In the genomic region with DNA sequence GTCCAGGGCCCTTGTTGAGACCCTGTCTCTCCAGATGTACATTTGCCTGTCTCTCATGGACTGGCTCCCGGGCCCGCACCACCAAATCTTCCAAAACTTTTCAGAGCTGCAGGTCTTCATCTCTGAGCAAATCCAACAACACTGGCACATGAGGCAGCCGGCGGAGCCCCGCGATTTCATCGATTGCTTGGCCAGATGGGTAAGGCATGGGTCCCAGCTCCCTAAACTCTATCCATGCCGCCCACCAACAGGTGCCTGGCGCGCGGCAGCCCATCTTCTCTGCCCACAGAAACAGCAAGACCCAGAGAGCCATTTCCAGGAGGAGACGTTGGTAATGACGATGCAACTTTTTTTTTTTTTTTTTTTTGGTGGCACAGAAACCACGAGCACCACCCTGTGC, we compare ENCODE assay signal across 21 cellular contexts. TPM values are rescaled to one million over a fixed set of nuclear protein-coding genes. Genes with fewer than 3 reads are reported as not detected.
DNase-seq lines count a peak whose midpoint lies in the region; ATAC-seq lines count a peak whose summit lies in the region.
"Had no signal": no experiment of that assay in that cellular context is flagged by ENCODE, and none has a peak within 500 bp of the region (broad histone marks: within the 10 kb centered on the region; RNA-seq: fewer than 3 reads in every experiment).

No MANE protein-coding gene starts in this region.

- H3K27me3 ChIP-seq in naive thymus-derived CD4-positive, alpha-beta T cell (ENCODE audit: control insufficient read depth in 2 of 2, insufficient read depth in 2 of 2, low read length in 2 of 2), result no peaks in the 10 kb centered on the region

- intact Hi-C loops in activated T-helper 1 cell treated with anti-CD3 and anti-CD28 coated beads, Interleukin-12 subunit alpha, Interleukin-12 subunit beta, Interleukin-2, Interleukin-4 antibody, amounts not matched to agents 30 ng/mL and 10 ng/mL and 1 ng/mL, durations not matched to agents 14 hours and 24 hours and 36 hours (cut with micrococcal nuclease), result no loop called here
- intact Hi-C loops in naive thymus-derived CD4-positive, alpha-beta T cell (cut with micrococcal nuclease), result no loop called here

- CTCF ChIA-PET in naive thymus-derived CD4-positive, alpha-beta T cell (lab: Charles Lee), result interaction anchor here (1.4 kb wide), 1 partner anchor 13 kb away, joined by 3 read pairs; no protein-coding TSS in a partner anchor

- H3K4me1 ChIP-seq in naive thymus-derived CD4-positive, alpha-beta T cell (ENCODE audit: control insufficient read depth in 2 of 2, insufficient read depth in 2 of 2, low read length in 2 of 2), result peaks cover 0 to 4% of the 10 kb centered on the region in 2 donors
- H3K4me1 ChIP-seq: gastrocnemius medialis had no signal

- H3K4me1 Mint-ChIP-seq in activated naive CD8-positive, alpha-beta T cell (ENCODE audit: low read depth), result peaks cover 15% of the 10 kb centered on the region
- peaks cover 6% of the 10 kb centered on the region for H3K4me1 Mint-ChIP-seq in activated naive CD8-positive, alpha-beta T cell treated with anti-CD3 and anti-CD28 coated beads, Interleukin-2, amount 50 U/mL, for 24 hours
- peaks cover 5% of the 10 kb centered on the region for H3K4me1 Mint-ChIP-seq in activated T-helper 1 cell treated with anti-CD3 and anti-CD28 coated beads, Interleukin-12 subunit alpha, Interleukin-12 subunit beta, Interleukin-2, Interleukin-4 antibody, amounts not matched to agents 30 ng/mL and 10 ng/mL and 1 ng/mL, durations not matched to agents 14 hours and 24 hours and 36 hours (ENCODE audit: low read depth)
- peaks cover 11 to 28% (median 14%) of the 10 kb centered on the region in 7 donors for H3K4me1 Mint-ChIP-seq in naive thymus-derived CD4-positive, alpha-beta T cell

- no peak overlapping the region for H3K27ac Mint-ChIP-seq in activated naive CD8-positive, alpha-beta T cell
- H3K27ac Mint-ChIP-seq in activated naive CD8-positive, alpha-beta T cell treated with anti-CD3 and anti-CD28 coated beads, Interleukin-2, amount 50 U/mL, for 24 hours, result no peak overlapping the region
- no peak overlapping the region for H3K27ac Mint-ChIP-seq in activated T-helper 1 cell treated with anti-CD3 and anti-CD28 coated beads, Interleukin-12 subunit alpha, Interleukin-12 subunit beta, Interleukin-2, Interleukin-4 antibody, amounts not matched to agents 30 ng/mL and 10 ng/mL and 1 ng/mL, durations not matched to agents 14 hours and 24 hours and 36 hours
- peak overlapping the region in 3 of 9 donors; percentile 58 to 76 (median 67) for H3K27ac Mint-ChIP-seq in naive thymus-derived CD4-positive, alpha-beta T cell

- DNase-seq in activated naive CD8-positive, alpha-beta T cell treated with anti-CD3 and anti-CD28 coated beads, Interleukin-2, amount 50 U/mL, for 24 hours, result no peak
- DNase-seq in activated T-helper 1 cell treated with anti-CD3 and anti-CD28 coated beads, Interleukin-12 subunit alpha, Interleukin-12 subunit beta, Interleukin-2, Interleukin-4 antibody, amounts not matched to agents 30 ng/mL and 10 ng/mL and 1 ng/mL, durations not matched to agents 14 hours and 24 hours and 36 hours (ENCODE audit: low spot score), result no peak
- DNase-seq in naive thymus-derived CD4-positive, alpha-beta T cell, result no peak
- DNase-seq in NCI-H128 (lab: John Stamatoyannopoulos, UW; ENCODE audit: unreplicated experiment) (no peak), NCI-H748 treated with DMSO at 0.1 percent for 48 hours (lab: John Stamatoyannopoulos, UW) (no peak)
- DNase-seq: activated CD4-positive, alpha-beta T cell treated with anti-CD3 and anti-CD28 coated beads, Interleukin-2, amount 50 U/mL, for 4 hours; activated T-cell treated with anti-CD3 and anti-CD28 coated beads, Interleukin-2, amount 50 U/mL, for 48 hours; DND-41; gastrocnemius medialis; KG1; left cardiac atrium; NCI-H1048; NCI-H510A; occipital lobe; SK-N-SH; stimulated activated CD4-positive, alpha-beta T cell treated with anti-CD3 and anti-CD28 coated beads, Interleukin-12 subunit alpha, Interleukin-12 subunit beta, amount 100 ng/mL, for 4 hours had no signal

- no peaks in the 10 kb centered on the region for H3K9me3 Mint-ChIP-seq in activated naive CD8-positive, alpha-beta T cell (ENCODE audit: low read depth)
- no peaks in the 10 kb centered on the region for H3K9me3 Mint-ChIP-seq in activated naive CD8-positive, alpha-beta T cell treated with anti-CD3 and anti-CD28 coated beads, Interleukin-2, amount 50 U/mL, for 24 hours
- no peaks in the 10 kb centered on the region for H3K9me3 Mint-ChIP-seq in activated T-helper 1 cell treated with anti-CD3 and anti-CD28 coated beads, Interleukin-12 subunit alpha, Interleukin-12 subunit beta, Interleukin-2, Interleukin-4 antibody, amounts not matched to agents 30 ng/mL and 10 ng/mL and 1 ng/mL, durations not matched to agents 14 hours and 24 hours and 36 hours
- H3K9me3 Mint-ChIP-seq in naive thymus-derived CD4-positive, alpha-beta T cell, result peaks cover 0 to 1% (median 0%) of the 10 kb centered on the region in 11 donors

- H3K36me3 Mint-ChIP-seq in activated naive CD8-positive, alpha-beta T cell, result no peaks in the 10 kb centered on the region
- no peaks in the 10 kb centered on the region for H3K36me3 Mint-ChIP-seq in activated naive CD8-positive, alpha-beta T cell treated with anti-CD3 and anti-CD28 coated beads, Interleukin-2, amount 50 U/mL, for 24 hours (ENCODE audit: low read depth)
- no peaks in the 10 kb centered on the region for H3K36me3 Mint-ChIP-seq in activated T-helper 1 cell treated with anti-CD3 and anti-CD28 coated beads, Interleukin-12 subunit alpha, Interleukin-12 subunit beta, Interleukin-2, Interleukin-4 antibody, amounts not matched to agents 30 ng/mL and 10 ng/mL and 1 ng/mL, durations not matched to agents 14 hours and 24 hours and 36 hours (ENCODE audit: low read depth)
- H3K36me3 Mint-ChIP-seq in naive thymus-derived CD4-positive, alpha-beta T cell, result no peaks in the 10 kb centered on the region

- no peaks in the 10 kb centered on the region for H3K27me3 Mint-ChIP-seq in activated naive CD8-positive, alpha-beta T cell
- peaks cover 6% of the 10 kb centered on the region for H3K27me3 Mint-ChIP-seq in activated naive CD8-positive, alpha-beta T cell treated with anti-CD3 and anti-CD28 coated beads, Interleukin-2, amount 50 U/mL, for 24 hours
- H3K27me3 Mint-ChIP-seq in activated T-helper 1 cell treated with anti-CD3 and anti-CD28 coated beads, Interleukin-12 subunit alpha, Interleukin-12 subunit beta, Interleukin-2, Interleukin-4 antibody, amounts not matched to agents 30 ng/mL and 10 ng/mL and 1 ng/mL, durations not matched to agents 14 hours and 24 hours and 36 hours (ENCODE audit: insufficient read depth), result peaks cover 20% of the 10 kb centered on the region
- peaks cover 0 to 34% (median 0%) of the 10 kb centered on the region in 5 donors for H3K27me3 Mint-ChIP-seq in naive thymus-derived CD4-positive, alpha-beta T cell

- H3K36me3 ChIP-seq in naive thymus-derived CD4-positive, alpha-beta T cell (ENCODE audit: control insufficient read depth in 2 of 3, insufficient read depth in 3 of 3, low read length in 3 of 3), result no peaks in the 10 kb centered on the region
- H3K36me3 ChIP-seq: gastrocnemius medialis had no signal

- POLR2A ChIA-PET in naive thymus-derived CD4-positive, alpha-beta T cell (lab: Charles Lee), result no interaction called here

- H3K9me3 ChIP-seq in naive thymus-derived CD4-positive, alpha-beta T cell (ENCODE audit: control insufficient read depth in 2 of 3, low read length in 3 of 3), result no peaks in the 10 kb centered on the region
- H3K9me3 ChIP-seq: gastrocnemius medialis, SK-N-SH had no signal

- H3K4me3 Mint-ChIP-seq in activated naive CD8-positive, alpha-beta T cell, result peak overlapping the region; percentile 94
- no peak overlapping the region for H3K4me3 Mint-ChIP-seq in activated naive CD8-positive, alpha-beta T cell treated with anti-CD3 and anti-CD28 coated beads, Interleukin-2, amount 50 U/mL, for 24 hours
- H3K4me3 Mint-ChIP-seq in activated T-helper 1 cell treated with anti-CD3 and anti-CD28 coated beads, Interleukin-12 subunit alpha, Interleukin-12 subunit beta, Interleukin-2, Interleukin-4 antibody, amounts not matched to agents 30 ng/mL and 10 ng/mL and 1 ng/mL, durations not matched to agents 14 hours and 24 hours and 36 hours, result peak overlapping the region; percentile 87
- H3K4me3 Mint-ChIP-seq in naive thymus-derived CD4-positive, alpha-beta T cell, result peak overlapping the region; percentile 65 to 96 (median 85)

- no peak for ATAC-seq in activated naive CD8-positive, alpha-beta T cell treated with anti-CD3 and anti-CD28 coated beads, Interleukin-2, amount 50 U/mL, for 24 hours
- ATAC-seq in naive thymus-derived CD4-positive, alpha-beta T cell, result no peak
- no peak for ATAC-seq in HG03571 (IDR thresholded peaks at IDR 0.05; ENCODE audit: unreplicated experiment)
- ATAC-seq: gastrocnemius medialis had no signal

- no peak overlapping the region for H3K4me3 ChIP-seq in naive thymus-derived CD4-positive, alpha-beta T cell (ENCODE audit: low read length)

- no peak overlapping the region for H3K27ac ChIP-seq in naive thymus-derived CD4-positive, alpha-beta T cell (ENCODE audit: low read depth, low read length)
- H3K27ac ChIP-seq: epithelial cell of prostate had no signal

RNA-seq across cellular contexts. Expression of a gene that starts 22.4 kb away (rescaled TPM):
- total RNA-seq in activated T-helper 1 cell treated with anti-CD3 and anti-CD28 coated beads, Interleukin-12 subunit alpha, Interleukin-12 subunit beta, Interleukin-2, Interleukin-4 antibody, amounts not matched to agents 30 ng/mL and 10 ng/mL and 1 ng/mL, durations not matched to agents 14 hours and 24 hours and 36 hours, result not detected in 2 replicates
- 1 to 10 TPM in 1 of 5 experiments, under 1 TPM in 2, not detected in 2; 0.32 to 1.1 (median 0.96) TPM for total RNA-seq in naive thymus-derived CD4-positive, alpha-beta T cell
- polyA plus RNA-seq in naive thymus-derived CD4-positive, alpha-beta T cell, result not detected
- total RNA-seq: dermis microvascular lymphatic vessel endothelial cell, gastrocnemius medialis, left cardiac atrium, occipital lobe, RPMI7951 had no signal
- polyA plus RNA-seq: SK-N-SH had no signal

RNA-seq across cellular contexts. Expression of a gene that starts 48.4 kb away (rescaled TPM):
- total RNA-seq in activated T-helper 1 cell treated with anti-CD3 and anti-CD28 coated beads, Interleukin-12 subunit alpha, Interleukin-12 subunit beta, Interleukin-2, Interleukin-4 antibody, amounts not matched to agents 30 ng/mL and 10 ng/mL and 1 ng/mL, durations not matched to agents 14 hours and 24 hours and 36 hours, result not detected in 2 replicates
- total RNA-seq in naive thymus-derived CD4-positive, alpha-beta T cell, result not detected
- not detected for polyA plus RNA-seq in naive thymus-derived CD4-positive, alpha-beta T cell
- total RNA-seq: dermis microvascular lymphatic vessel endothelial cell, gastrocnemius medialis, left cardiac atrium, occipital lobe, RPMI7951 had no signal
- polyA plus RNA-seq: SK-N-SH had no signal

RNA-seq across cellular contexts. Expression of a gene that starts 56.4 kb away (rescaled TPM):
- total RNA-seq in activated T-helper 1 cell treated with anti-CD3 and anti-CD28 coated beads, Interleukin-12 subunit alpha, Interleukin-12 subunit beta, Interleukin-2, Interleukin-4 antibody, amounts not matched to agents 30 ng/mL and 10 ng/mL and 1 ng/mL, durations not matched to agents 14 hours and 24 hours and 36 hours, result 0.60 and 0.73 TPM in 2 replicates
- 1 to 10 TPM in 2 of 5 experiments, under 1 TPM in 3; 0.24 to 4.1 (median 0.74) TPM for total RNA-seq in naive thymus-derived CD4-positive, alpha-beta T cell
- polyA plus RNA-seq in naive thymus-derived CD4-positive, alpha-beta T cell, result not detected
